Comparison of ENCODE assay signal across 23 cellular contexts in the genomic region with DNA sequence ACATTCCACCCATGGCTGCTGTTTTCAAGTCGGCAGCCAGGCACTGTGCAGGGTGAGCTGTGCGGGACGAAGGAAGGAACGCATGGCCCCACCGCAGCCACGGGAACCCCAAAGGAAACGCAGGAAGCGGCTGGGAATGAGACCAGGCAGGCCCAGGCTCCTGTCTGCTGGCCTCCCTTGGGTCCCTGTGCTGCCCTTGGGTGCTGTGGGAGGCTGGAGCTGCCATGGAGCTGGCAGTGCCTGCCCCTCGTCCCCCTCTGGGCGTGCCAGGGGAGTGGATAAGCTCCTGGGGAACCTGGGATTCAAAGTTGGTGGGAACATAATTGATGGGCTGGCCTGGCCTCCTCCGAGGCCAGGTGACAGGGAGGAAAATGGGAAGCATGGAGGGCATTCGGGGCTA. TPM values are rescaled to one million over a fixed set of nuclear protein-coding genes. Genes with fewer than 3 reads are reported as not detected.
"Had no signal": no experiment of that assay in that cellular context is flagged by ENCODE, and none has a peak within 500 bp of the region (broad histone marks: within the 10 kb centered on the region; RNA-seq: fewer than 3 reads in every experiment).

No MANE protein-coding gene starts in this region.

- DNase-seq: effector memory CD4-positive, alpha-beta T cell; gastrocnemius medialis; heart right ventricle; hypothalamus; mesendoderm; naive thymus-derived CD4-positive, alpha-beta T cell; nephron progenitor cell; stimulated activated CD4-positive, alpha-beta T cell treated with anti-CD3 and anti-CD28 coated beads, Interleukin-2, amount 100 ng/mL, for 24 hours; stimulated activated CD4-positive, alpha-beta T cell treated with anti-CD3 and anti-CD28 coated beads, Interleukin-4, amount 100 ng/mL, for 4 hours; stimulated activated naive CD4-positive, alpha-beta T cell treated with Interleukin-2 at 50 U/mL for 16 hours; upper lobe of left lung had no signal

- H3K4me1 Mint-ChIP-seq: nephron progenitor cell had no signal

- H3K27ac Mint-ChIP-seq: naive thymus-derived CD4-positive, alpha-beta T cell; nephron progenitor cell had no signal

- H3K4me1 ChIP-seq: gastrocnemius medialis, left lung, upper lobe of left lung, vagina had no signal

- ATAC-seq: gastrocnemius medialis; left lung; naive thymus-derived CD4-positive, alpha-beta T cell; sciatic nerve had no signal

- H3K27ac ChIP-seq: gastrocnemius medialis, heart right ventricle, left lung, neutrophil, upper lobe of left lung, vagina had no signal

- H3K4me3 Mint-ChIP-seq: nephron progenitor cell had no signal

- H3K4me3 ChIP-seq: gastrocnemius medialis, heart right ventricle, left lung, lung, upper lobe of left lung, vagina had no signal

- H3K36me3 ChIP-seq: gastrocnemius medialis, heart right ventricle, left lung, neutrophil, upper lobe of left lung, vagina had no signal

- H3K9me3 ChIP-seq: left lung, neutrophil, vagina had no signal

- H3K27me3 ChIP-seq: upper lobe of left lung, vagina had no signal

RNA-seq across cellular contexts. Expression of gene KRTAP10-4, which starts 5.3 kb away (rescaled TPM):
- total RNA-seq: esophagus mucosa; fibroblast of villous mesenchyme; gastrocnemius medialis; heart right ventricle; left lung; lung; mononuclear cell; naive thymus-derived CD4-positive, alpha-beta T cell; osteoblast; pulmonary artery endothelial cell; sciatic nerve; skeletal muscle tissue; upper lobe of left lung; vagina had no signal
- polyA plus RNA-seq: heart right ventricle; lung; naive thymus-derived CD4-positive, alpha-beta T cell; thymus had no signal

RNA-seq across cellular contexts. Expression of gene KRTAP10-3, which starts 9.7 kb away (rescaled TPM):
- total RNA-seq: esophagus mucosa; fibroblast of villous mesenchyme; gastrocnemius medialis; heart right ventricle; left lung; lung; mononuclear cell; naive thymus-derived CD4-positive, alpha-beta T cell; osteoblast; pulmonary artery endothelial cell; sciatic nerve; skeletal muscle tissue; upper lobe of left lung; vagina had no signal
- polyA plus RNA-seq: heart right ventricle; lung; naive thymus-derived CD4-positive, alpha-beta T cell; thymus had no signal

RNA-seq across cellular contexts. Expression of gene KRTAP10-5, which starts 12.1 kb away (rescaled TPM):
- total RNA-seq: esophagus mucosa; fibroblast of villous mesenchyme; gastrocnemius medialis; heart right ventricle; left lung; lung; mononuclear cell; naive thymus-derived CD4-positive, alpha-beta T cell; osteoblast; pulmonary artery endothelial cell; sciatic nerve; skeletal muscle tissue; upper lobe of left lung; vagina had no signal
- polyA plus RNA-seq: heart right ventricle; lung; naive thymus-derived CD4-positive, alpha-beta T cell; thymus had no signal

RNA-seq across cellular contexts. Expression of gene KRTAP10-2, which starts 17.0 kb away (rescaled TPM):
- total RNA-seq: esophagus mucosa; fibroblast of villous mesenchyme; gastrocnemius medialis; heart right ventricle; lung; mononuclear cell; naive thymus-derived CD4-positive, alpha-beta T cell; osteoblast; pulmonary artery endothelial cell; sciatic nerve; skeletal muscle tissue; upper lobe of left lung; vagina had no signal
- polyA plus RNA-seq: heart right ventricle; lung; naive thymus-derived CD4-positive, alpha-beta T cell; thymus had no signal

RNA-seq across cellular contexts. Expression of gene KRTAP10-6, which starts 24.0 kb away (rescaled TPM):
- total RNA-seq: esophagus mucosa; fibroblast of villous mesenchyme; gastrocnemius medialis; heart right ventricle; left lung; lung; mononuclear cell; naive thymus-derived CD4-positive, alpha-beta T cell; osteoblast; pulmonary artery endothelial cell; sciatic nerve; skeletal muscle tissue; upper lobe of left lung; vagina had no signal
- polyA plus RNA-seq: heart right ventricle; lung; naive thymus-derived CD4-positive, alpha-beta T cell; thymus had no signal
